In genomic region chr2:26772064-26773001, GRCh38 we compare ENCODE assay signal across 8 cellular contexts. TPM values are rescaled to one million over a fixed set of nuclear protein-coding genes. Genes with fewer than 3 reads are reported as not detected.
DNase-seq lines count a peak whose midpoint lies in the region; ATAC-seq and TF ChIP-seq lines count a peak whose summit lies in the region.

No MANE protein-coding gene starts in this region.

- no peaks in the 10 kb centered on the region for H3K9me3 Mint-ChIP-seq in activated T-helper 1 cell treated with anti-CD3 and anti-CD28 coated beads, Interleukin-12 subunit alpha, Interleukin-12 subunit beta, Interleukin-2, Interleukin-4 antibody, amounts not matched to agents 30 ng/mL and 10 ng/mL and 1 ng/mL, durations not matched to agents 14 hours and 24 hours and 36 hours

- no peak for TF ChIP-seq EP300 in Ishikawa (IDR thresholded peaks at IDR 0.05; ENCODE audit: borderline replicate concordance)

- no peaks in the 10 kb centered on the region for H3K27me3 Mint-ChIP-seq in activated T-helper 1 cell treated with anti-CD3 and anti-CD28 coated beads, Interleukin-12 subunit alpha, Interleukin-12 subunit beta, Interleukin-2, Interleukin-4 antibody, amounts not matched to agents 30 ng/mL and 10 ng/mL and 1 ng/mL, durations not matched to agents 14 hours and 24 hours and 36 hours (ENCODE audit: insufficient read depth)

- H3K4me3 Mint-ChIP-seq in activated T-helper 1 cell treated with anti-CD3 and anti-CD28 coated beads, Interleukin-12 subunit alpha, Interleukin-12 subunit beta, Interleukin-2, Interleukin-4 antibody, amounts not matched to agents 30 ng/mL and 10 ng/mL and 1 ng/mL, durations not matched to agents 14 hours and 24 hours and 36 hours = peak overlapping the region; percentile 52

- no peak for ATAC-seq in GM19455 (IDR thresholded peaks at IDR 0.05; ENCODE audit: unreplicated experiment)
- no peak for ATAC-seq in HG03135 (IDR thresholded peaks at IDR 0.05; ENCODE audit: unreplicated experiment)

- peak overlapping the region; percentile 94 for H3K27ac Mint-ChIP-seq in activated T-helper 1 cell treated with anti-CD3 and anti-CD28 coated beads, Interleukin-12 subunit alpha, Interleukin-12 subunit beta, Interleukin-2, Interleukin-4 antibody, amounts not matched to agents 30 ng/mL and 10 ng/mL and 1 ng/mL, durations not matched to agents 14 hours and 24 hours and 36 hours

- no peak for TF ChIP-seq RAD21 in Ishikawa (IDR thresholded peaks at IDR 0.05; ENCODE audit: low read depth)

- DNase-seq in ACHN (peak; percentile 42), glomerular visceral epithelial cell (ENCODE audit: extremely low spot score) (peak; percentile 75), putamen (ENCODE audit: low spot score) (peak; percentile 83), SIG-M5 (lab: John Stamatoyannopoulos, UW) (no peak)
- peak; percentile 44 for DNase-seq in activated T-helper 1 cell treated with anti-CD3 and anti-CD28 coated beads, Interleukin-12 subunit alpha, Interleukin-12 subunit beta, Interleukin-2, Interleukin-4 antibody, amounts not matched to agents 30 ng/mL and 10 ng/mL and 1 ng/mL, durations not matched to agents 14 hours and 24 hours and 36 hours (ENCODE audit: low spot score)

- H3K36me3 Mint-ChIP-seq in activated T-helper 1 cell treated with anti-CD3 and anti-CD28 coated beads, Interleukin-12 subunit alpha, Interleukin-12 subunit beta, Interleukin-2, Interleukin-4 antibody, amounts not matched to agents 30 ng/mL and 10 ng/mL and 1 ng/mL, durations not matched to agents 14 hours and 24 hours and 36 hours (ENCODE audit: low read depth) = peaks cover 9% of the 10 kb centered on the region

- in situ Hi-C loops in ACHN (cut with HindIII; ENCODE audit: low pct_ligation_motif_present, low pct_unique_long_range_greater_than_20kb, low sequenced_read_pairs) = loop anchor here (25.0 kb wide), 1 partner anchor 185 kb away; no protein-coding TSS in a partner anchor

- intact Hi-C loops in activated T-helper 1 cell treated with anti-CD3 and anti-CD28 coated beads, Interleukin-12 subunit alpha, Interleukin-12 subunit beta, Interleukin-2, Interleukin-4 antibody, amounts not matched to agents 30 ng/mL and 10 ng/mL and 1 ng/mL, durations not matched to agents 14 hours and 24 hours and 36 hours (cut with micrococcal nuclease) = loop anchor here (2.0 kb wide), 1 partner anchor 14 kb away; the partner anchor contains the start of gene CENPA

- peaks cover 35% of the 10 kb centered on the region for H3K4me1 Mint-ChIP-seq in activated T-helper 1 cell treated with anti-CD3 and anti-CD28 coated beads, Interleukin-12 subunit alpha, Interleukin-12 subunit beta, Interleukin-2, Interleukin-4 antibody, amounts not matched to agents 30 ng/mL and 10 ng/mL and 1 ng/mL, durations not matched to agents 14 hours and 24 hours and 36 hours (ENCODE audit: low read depth)

TF ChIP-seq in Ishikawa, 13 proteins besides CTCF, POLR2A, EP300 and RAD21:
- TF ChIP-seq NFIC (IDR thresholded peaks at IDR 0.05) = 0 out of 2 replicates have a peak, but pooled peaks have one; percentile 33
- no peak for TF ChIP-seq TAF1 (IDR thresholded peaks at IDR 0.05; ENCODE audit: low read depth)
- TF ChIP-seq REST (IDR thresholded peaks at IDR 0.05; ENCODE audit: low read depth) = no peak
- no peak for TF ChIP-seq CEBPB (IDR thresholded peaks at IDR 0.05)
- TF ChIP-seq YY1 (IDR thresholded peaks at IDR 0.05; ENCODE audit: low read depth) = no peak
- TF ChIP-seq USF1 (IDR thresholded peaks at IDR 0.05) = 0 out of 2 replicates have a peak, but pooled peaks have one; percentile 9
- no peak for TF ChIP-seq TEAD4 (IDR thresholded peaks at IDR 0.05)
- TF ChIP-seq FOXM1 (IDR thresholded peaks at IDR 0.05; ENCODE audit: borderline replicate concordance, low read depth) = no peak
- peak; percentile 51; the same call in 1 of the 2 replicates for TF ChIP-seq MAX (IDR thresholded peaks at IDR 0.05)
- TF ChIP-seq EGR1 (IDR thresholded peaks at IDR 0.05) = no peak
- no peak for TF ChIP-seq CREB1 (IDR thresholded peaks at IDR 0.05; ENCODE audit: low read depth)
- no peak for TF ChIP-seq TCF12 (IDR thresholded peaks at IDR 0.05; ENCODE audit: low read depth)
TF ChIP-seq in Ishikawa: peak in this region for 3.

RNA-seq across cellular contexts. Expression of gene SLC35F6, which starts 8.2 kb away (rescaled TPM):
- 14.3 and 14.5 TPM in 2 replicates for total RNA-seq in activated T-helper 1 cell treated with anti-CD3 and anti-CD28 coated beads, Interleukin-12 subunit alpha, Interleukin-12 subunit beta, Interleukin-2, Interleukin-4 antibody, amounts not matched to agents 30 ng/mL and 10 ng/mL and 1 ng/mL, durations not matched to agents 14 hours and 24 hours and 36 hours

RNA-seq across cellular contexts. Expression of gene CENPA, which starts 13.5 kb away (rescaled TPM):
- total RNA-seq in activated T-helper 1 cell treated with anti-CD3 and anti-CD28 coated beads, Interleukin-12 subunit alpha, Interleukin-12 subunit beta, Interleukin-2, Interleukin-4 antibody, amounts not matched to agents 30 ng/mL and 10 ng/mL and 1 ng/mL, durations not matched to agents 14 hours and 24 hours and 36 hours = 16.6 and 19.7 TPM in 2 replicates
